1 cellular context compared by ENCODE assay signal in the genomic region with DNA sequence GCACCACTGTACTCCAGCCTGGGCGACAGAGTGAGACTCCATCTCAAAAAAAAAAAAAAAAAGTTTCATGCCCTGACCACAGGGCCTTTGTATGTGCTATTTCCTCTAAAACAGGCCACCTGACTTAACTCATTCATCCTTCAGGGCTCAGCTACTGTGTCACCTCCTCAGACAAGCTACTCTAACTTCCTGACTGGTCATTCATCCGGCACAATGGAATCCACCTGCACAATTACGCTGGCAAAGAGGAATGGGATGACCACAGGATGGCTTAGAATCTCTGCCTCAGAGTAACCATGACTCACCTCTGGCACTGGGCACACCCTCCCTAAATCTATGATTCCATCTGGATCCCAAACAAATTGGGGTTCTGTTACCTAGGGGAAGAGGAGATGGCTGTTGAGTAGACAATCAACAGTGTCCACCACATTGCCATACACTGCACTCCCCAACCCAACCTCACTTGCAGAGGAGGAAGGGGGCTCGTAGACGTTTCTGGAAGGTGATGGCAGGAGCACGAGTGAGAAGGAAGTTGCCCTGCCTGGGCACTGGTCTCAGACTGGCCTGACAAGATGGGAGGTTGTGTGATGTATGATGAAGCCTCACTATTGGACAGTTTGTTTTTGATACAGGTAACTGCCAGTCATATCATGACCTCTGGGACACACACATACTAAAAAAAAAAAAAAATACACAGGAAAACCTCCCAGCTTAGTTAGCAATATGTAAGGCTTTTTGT.
A peak's percentile ranks its signal among the peaks of the same experiment; 100 is the strongest.
TF ChIP-seq lines count a peak whose summit lies in the region.

No MANE protein-coding gene starts in this region.

TF ChIP-seq in endothelial cell of umbilical vein, 7 proteins besides CTCF, POLR2A, EP300 and RAD21:
- TF ChIP-seq, protein P1, sequence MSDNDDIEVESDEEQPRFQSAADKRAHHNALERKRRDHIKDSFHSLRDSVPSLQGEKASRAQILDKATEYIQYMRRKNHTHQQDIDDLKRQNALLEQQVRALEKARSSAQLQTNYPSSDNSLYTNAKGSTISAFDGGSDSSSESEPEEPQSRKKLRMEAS (IDR thresholded peaks at IDR 0.05; ENCODE audit: insufficient read depth, insufficient read length), result no peak
- TF ChIP-seq FOS (IDR thresholded peaks at IDR 0.05; ENCODE audit: borderline replicate concordance, insufficient read depth, low read length) (peak; percentile 27), JUN (IDR thresholded peaks at IDR 0.05; ENCODE audit: borderline replicate concordance, insufficient read depth, insufficient read length, low read depth) (peak; percentile 44), EZH2 (IDR thresholded peaks at IDR 0.05; ENCODE audit: borderline replicate concordance, low read depth, low read length, severe bottlenecking) (no peak), POLR2AphosphoS5 (IDR thresholded peaks at IDR 0.05; ENCODE audit: insufficient read depth, low read depth, low read length) (no peak), MYC (IDR thresholded peaks at IDR 0.05; ENCODE audit: low read depth, low read length) (no peak), GATA2 (IDR thresholded peaks at IDR 0.05; ENCODE audit: insufficient read depth, insufficient read length, low read depth, low read length) (no peak)
